In genomic region chr3:38404286-38404685, GRCh38 we compare ENCODE assay signal across 14 cellular contexts. TPM values are rescaled to one million over a fixed set of nuclear protein-coding genes. Genes with fewer than 3 reads are reported as not detected.
DNase-seq lines count a peak whose midpoint lies in the region; ATAC-seq and TF ChIP-seq lines count a peak whose summit lies in the region.
"Had no signal": no experiment of that assay in that cellular context is flagged by ENCODE, and none has a peak within 500 bp of the region (broad histone marks: within the 10 kb centered on the region; RNA-seq: fewer than 3 reads in every experiment).

No MANE protein-coding gene starts in this region.

- WGBS in endodermal cell (ENCODE audit: insufficient coverage in 1 of 2, insufficient read length in 1 of 2), 2 experiments: 80 to 85% methylated on average over 5 of the region's 5 CpGs

- H3K36me3 ChIP-seq in endodermal cell (ENCODE audit: control insufficient read depth, insufficient read depth, low read length): peaks cover 18% of the 10 kb centered on the region
- peaks cover 12% of the 10 kb centered on the region for H3K36me3 ChIP-seq in lower lobe of right lung

- H3K36me3 Mint-ChIP-seq in endodermal cell (ENCODE audit: low read depth): peaks cover 55% of the 10 kb centered on the region

- H3K27ac Mint-ChIP-seq in endodermal cell: no peak overlapping the region
- H3K27ac Mint-ChIP-seq: activated B cell treated with CpG ODN at 0.5 μM for 24 hours; activated T-helper 1 cell treated with anti-CD3 and anti-CD28 coated beads, Interleukin-12 subunit alpha, Interleukin-12 subunit beta, Interleukin-2, Interleukin-4 antibody, amounts not matched to agents 30 ng/mL and 10 ng/mL and 1 ng/mL, durations not matched to agents 14 hours and 24 hours and 36 hours; B cell had no signal

- DNase-seq in AG08396 (ENCODE audit: low spot score) (peak; percentile 49), LHCN-M2 (ENCODE audit: low read depth) (peak; percentile 74), endodermal cell (peak; percentile 63), lower lobe of right lung (no peak), T-helper 2 cell (no peak), GM13977 (ENCODE audit: low spot score) (no peak)
- DNase-seq: activated B cell treated with CpG ODN at 0.5 μM for 24 hours; Kasumi-1; NCI-H345; stimulated activated CD4-positive, alpha-beta T cell treated with anti-CD3 and anti-CD28 coated beads, Interleukin-4, amount 100 ng/mL, for 4 hours had no signal

- H3K4me1 Mint-ChIP-seq in endodermal cell: no peaks in the 10 kb centered on the region
- H3K4me1 Mint-ChIP-seq: activated B cell treated with CpG ODN at 0.5 μM for 24 hours, B cell had no signal

- TF ChIP-seq CTCF in endodermal cell (conservative IDR thresholded peaks at IDR 0.05) (no peak), lower lobe of right lung (IDR thresholded peaks at IDR 0.05) (no peak), GM13977 (IDR thresholded peaks at IDR 0.05; ENCODE audit: extremely low read depth, insufficient read depth, missing control alignments) (no peak)

- H3K27ac ChIP-seq in endodermal cell (ENCODE audit: low read depth, low read length) (no peak overlapping the region), lower lobe of right lung (no peak overlapping the region)

- peak; percentile 61 to 76 for ATAC-seq in lower lobe of right lung
- no peak for ATAC-seq in GM18517 (IDR thresholded peaks at IDR 0.05; ENCODE audit: unreplicated experiment)
- no peak for ATAC-seq in HG03432 (IDR thresholded peaks at IDR 0.05; ENCODE audit: unreplicated experiment)

- H3K9me3 ChIP-seq in endodermal cell (ENCODE audit: control insufficient read depth, low read length): peaks cover 17% of the 10 kb centered on the region
- no peaks in the 10 kb centered on the region for H3K9me3 ChIP-seq in lower lobe of right lung

- H3K27me3 Mint-ChIP-seq in endodermal cell (ENCODE audit: insufficient read depth): no peaks in the 10 kb centered on the region
- H3K27me3 Mint-ChIP-seq: activated B cell treated with CpG ODN at 0.5 μM for 24 hours, B cell had no signal

- no peak overlapping the region for H3K4me3 Mint-ChIP-seq in endodermal cell
- H3K4me3 Mint-ChIP-seq: activated B cell treated with CpG ODN at 0.5 μM for 24 hours; activated T-helper 1 cell treated with anti-CD3 and anti-CD28 coated beads, Interleukin-12 subunit alpha, Interleukin-12 subunit beta, Interleukin-2, Interleukin-4 antibody, amounts not matched to agents 30 ng/mL and 10 ng/mL and 1 ng/mL, durations not matched to agents 14 hours and 24 hours and 36 hours; B cell had no signal

- H3K9me3 Mint-ChIP-seq in endodermal cell: peaks cover 39% of the 10 kb centered on the region

- in situ Hi-C loops in GM13977 (cut with MboI; ENCODE audit: low pct_unique_long_range_greater_than_20kb, low sequenced_read_pairs, unreplicated experiment): no loop called here

- no peak overlapping the region for H3K9ac ChIP-seq in endodermal cell (ENCODE audit: extremely low read depth, low read length, poor library complexity, severe bottlenecking)

- intact Hi-C loops in lower lobe of right lung (cut with DNase I): no loop called here

- H3K27me3 ChIP-seq in endodermal cell (ENCODE audit: control insufficient read depth, insufficient read depth, low read length, poor library complexity, severe bottlenecking) (no peaks in the 10 kb centered on the region), lower lobe of right lung (ENCODE audit: low read depth) (no peaks in the 10 kb centered on the region)

- H3K4me3 ChIP-seq in endodermal cell (ENCODE audit: low read length) (no peak overlapping the region), lower lobe of right lung (no peak overlapping the region)

- H3K4me1 ChIP-seq in endodermal cell (ENCODE audit: control insufficient read depth, insufficient read depth, low read length): no peaks in the 10 kb centered on the region
- H3K4me1 ChIP-seq in lower lobe of right lung: no peaks in the 10 kb centered on the region

RNA-seq across cellular contexts. Expression of gene ACVR2B, which starts 49.4 kb away (rescaled TPM):
- total RNA-seq in LHCN-M2 (2014; rRNA removed): 1.5 and 1.7 TPM in 2 replicates
- 0.36 TPM for polyA plus RNA-seq in LHCN-M2 (2012)
- total RNA-seq in endodermal cell: 100 to 1,000 TPM; 108 to 112 TPM
- 41.1 TPM for polyA plus RNA-seq in endodermal cell (2013, experiment 1 of 2)
- polyA plus RNA-seq in endodermal cell (2013, experiment 2 of 2): 43.0 TPM
- 8.2 TPM for total RNA-seq in lower lobe of right lung

RNA-seq across cellular contexts. Expression of gene XYLB, which starts 57.7 kb away (rescaled TPM):
- total RNA-seq in LHCN-M2 (2014; rRNA removed): 2.2 and 3.0 TPM in 2 replicates
- 2.8 TPM for polyA plus RNA-seq in LHCN-M2 (2012)
- total RNA-seq in endodermal cell: 1 to 10 TPM; 4.7 to 6.3 TPM
- 3.3 TPM for polyA plus RNA-seq in endodermal cell (2013, experiment 1 of 2)
- 2.3 TPM for polyA plus RNA-seq in endodermal cell (2013, experiment 2 of 2)
- total RNA-seq in lower lobe of right lung: 2.7 TPM

Comparison
In these comparisons a context has a peak if more than half of its experiments do, and no peak if none do; other contexts are left out.
1. DNase-seq: peak in AG08396 (single experiment), LHCN-M2 (single experiment) and endodermal cell (single experiment); none in lower lobe of right lung (single experiment), T-helper 2 cell (0 of 5) and GM13977 (single experiment).
2. ATAC-seq: peak in lower lobe of right lung (2 of 2); none in GM18517 (single experiment) and HG03432 (single experiment).
3. RNA of gene ACVR2B, which starts 49.4 kb away (total RNA-seq): 108 to 112 TPM in endodermal cell; 8.2 TPM in lower lobe of right lung (single experiment) and 1.5 to 1.7 TPM in LHCN-M2; every median in the first group is over 10 times any median in the second.